13 cellular contexts compared by ENCODE assay signal in the genomic region with DNA sequence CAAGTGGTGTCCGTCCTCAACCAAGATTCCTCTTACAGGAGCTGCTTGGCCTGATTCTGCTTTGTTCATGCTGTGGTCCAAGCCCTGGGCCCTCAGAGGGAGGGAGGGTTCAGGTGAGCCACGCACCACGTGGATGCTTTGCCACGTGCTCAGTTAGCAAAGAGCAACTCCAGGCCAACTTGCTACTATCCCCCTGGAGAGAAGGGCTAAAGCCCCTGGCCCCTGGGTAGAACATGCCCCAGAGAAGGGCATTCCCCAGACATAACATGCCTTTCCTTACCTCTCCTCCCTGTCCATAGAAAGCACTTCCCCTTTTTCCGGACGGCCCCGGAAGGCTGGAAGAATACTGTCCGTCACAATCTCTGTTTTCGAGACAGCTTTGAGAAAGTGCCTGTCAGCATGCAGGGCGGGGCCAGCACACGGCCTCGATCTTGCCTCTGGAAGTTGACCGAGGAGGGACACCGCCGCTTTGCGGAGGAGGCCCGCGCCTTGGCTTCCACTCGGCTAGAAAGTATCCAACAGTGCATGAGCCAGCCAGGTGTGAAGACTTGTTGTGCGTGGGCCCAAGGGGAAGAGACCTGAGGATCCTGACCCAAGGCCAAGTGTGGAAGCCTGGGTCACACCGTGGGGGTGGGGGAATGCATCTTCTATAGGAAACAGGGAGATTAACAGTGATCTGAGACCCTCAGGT. TPM values are rescaled to one million over a fixed set of nuclear protein-coding genes. Genes with fewer than 3 reads are reported as not detected.
DNase-seq lines count a peak whose midpoint lies in the region; ATAC-seq and TF ChIP-seq lines count a peak whose summit lies in the region.
"Had no signal": no experiment of that assay in that cellular context is flagged by ENCODE, and none has a peak within 500 bp of the region (broad histone marks: within the 10 kb centered on the region; RNA-seq: fewer than 3 reads in every experiment).

No MANE protein-coding gene starts in this region.

- TF ChIP-seq CTCF in right atrium auricular region (IDR thresholded peaks at IDR 0.05), result no peak
- TF ChIP-seq CTCF in gastrocnemius medialis (IDR thresholded peaks at IDR 0.05 in 4 of 5, conservative IDR thresholded peaks at IDR 0.05 in 1 of 5), result no peak

- H3K4me1 ChIP-seq in right atrium auricular region (peaks cover 0 to 9% of the 10 kb centered on the region in 2 donors), gastrocnemius medialis (peaks cover 5 to 9% of the 10 kb centered on the region in 2 donors)

- TF ChIP-seq POLR2A in gastrocnemius medialis (IDR thresholded peaks at IDR 0.05), result no peak

- H3K27me3 ChIP-seq in right atrium auricular region (no peaks in the 10 kb centered on the region), gastrocnemius medialis (no peaks in the 10 kb centered on the region)

- ATAC-seq in gastrocnemius medialis, result no peak

- in situ Hi-C loops in gastrocnemius medialis (cut with MboI; ENCODE audit: low sequenced_read_pairs in 4 of 4), result no loop called here

- DNase-seq in right atrium auricular region (ENCODE audit: low spot score) (peak; percentile 67), gastrocnemius medialis (peak; percentile 6 to 34), foreskin melanocyte (no peak), D341Med (ENCODE audit: low spot score) (no peak), NCI-H2029 treated with DMSO at 0.1 percent for 48 hours (lab: John Stamatoyannopoulos, UW) (no peak)
- DNase-seq: activated naive CD4-positive, alpha-beta T cell; DND-41; NCI-H526; stimulated activated CD4-positive, alpha-beta T cell treated with anti-CD3 and anti-CD28 coated beads, Interleukin-1b, Interleukin-23, amount 100 ng/mL, for 48 hours; WERI-Rb-1 had no signal

- intact Hi-C loops in gastrocnemius medialis (cut with DNase I; ENCODE audit: low total_unique reads), result no loop called here

- H3K27ac ChIP-seq in right atrium auricular region, result no peak overlapping the region
- no peak overlapping the region for H3K27ac ChIP-seq in gastrocnemius medialis
- H3K27ac ChIP-seq: tibial nerve, WERI-Rb-1 had no signal

- H3K9me3 ChIP-seq in right atrium auricular region, result no peaks in the 10 kb centered on the region
- no peaks in the 10 kb centered on the region for H3K9me3 ChIP-seq in gastrocnemius medialis
- H3K9me3 ChIP-seq: tibial nerve had no signal

- H3K36me3 ChIP-seq in right atrium auricular region (no peaks in the 10 kb centered on the region), gastrocnemius medialis (no peaks in the 10 kb centered on the region)
- H3K36me3 ChIP-seq: tibial nerve, WERI-Rb-1 had no signal

- peak overlapping the region in 1 of 2 donors; percentile 18 for H3K4me3 ChIP-seq in right atrium auricular region
- H3K4me3 ChIP-seq in gastrocnemius medialis, result no peak overlapping the region

TF ChIP-seq in PFSK-1, 5 proteins besides CTCF, POLR2A, EP300 and RAD21:
- TF ChIP-seq TAF1 (IDR thresholded peaks at IDR 0.05; ENCODE audit: borderline replicate concordance, insufficient read depth, low read length), result 0 out of 2 replicates have a peak, but pooled peaks have one; percentile 26
- TF ChIP-seq POLR2AphosphoS5 (IDR thresholded peaks at IDR 0.05; ENCODE audit: low read depth, low read length), result peak; percentile 53; the same call in 1 of the 2 replicates
- TF ChIP-seq, protein P1, sequence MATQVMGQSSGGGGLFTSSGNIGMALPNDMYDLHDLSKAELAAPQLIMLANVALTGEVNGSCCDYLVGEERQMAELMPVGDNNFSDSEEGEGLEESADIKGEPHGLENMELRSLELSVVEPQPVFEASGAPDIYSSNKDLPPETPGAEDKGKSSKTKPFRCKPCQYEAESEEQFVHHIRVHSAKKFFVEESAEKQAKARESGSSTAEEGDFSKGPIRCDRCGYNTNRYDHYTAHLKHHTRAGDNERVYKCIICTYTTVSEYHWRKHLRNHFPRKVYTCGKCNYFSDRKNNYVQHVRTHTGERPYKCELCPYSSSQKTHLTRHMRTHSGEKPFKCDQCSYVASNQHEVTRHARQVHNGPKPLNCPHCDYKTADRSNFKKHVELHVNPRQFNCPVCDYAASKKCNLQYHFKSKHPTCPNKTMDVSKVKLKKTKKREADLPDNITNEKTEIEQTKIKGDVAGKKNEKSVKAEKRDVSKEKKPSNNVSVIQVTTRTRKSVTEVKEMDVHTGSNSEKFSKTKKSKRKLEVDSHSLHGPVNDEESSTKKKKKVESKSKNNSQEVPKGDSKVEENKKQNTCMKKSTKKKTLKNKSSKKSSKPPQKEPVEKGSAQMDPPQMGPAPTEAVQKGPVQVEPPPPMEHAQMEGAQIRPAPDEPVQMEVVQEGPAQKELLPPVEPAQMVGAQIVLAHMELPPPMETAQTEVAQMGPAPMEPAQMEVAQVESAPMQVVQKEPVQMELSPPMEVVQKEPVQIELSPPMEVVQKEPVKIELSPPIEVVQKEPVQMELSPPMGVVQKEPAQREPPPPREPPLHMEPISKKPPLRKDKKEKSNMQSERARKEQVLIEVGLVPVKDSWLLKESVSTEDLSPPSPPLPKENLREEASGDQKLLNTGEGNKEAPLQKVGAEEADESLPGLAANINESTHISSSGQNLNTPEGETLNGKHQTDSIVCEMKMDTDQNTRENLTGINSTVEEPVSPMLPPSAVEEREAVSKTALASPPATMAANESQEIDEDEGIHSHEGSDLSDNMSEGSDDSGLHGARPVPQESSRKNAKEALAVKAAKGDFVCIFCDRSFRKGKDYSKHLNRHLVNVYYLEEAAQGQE (IDR thresholded peaks at IDR 0.05; ENCODE audit: insufficient read depth in 1 of 2, low read depth in 2 of 2, low read length in 2 of 2), result 0 out of 4 replicates have a peak, but pooled peaks of 1 of the 2 experiments have one; percentile 26
- no peak for TF ChIP-seq SIN3A (IDR thresholded peaks at IDR 0.05; ENCODE audit: borderline replicate concordance, insufficient read depth, low read length)
TF ChIP-seq in PFSK-1: peak in this region for 3.

RNA-seq across cellular contexts. Expression of a gene that starts 8.8 kb away (rescaled TPM):
- polyA plus RNA-seq in PFSK-1 (2012; ENCODE audit: insufficient read length, low read depth), result not detected
- total RNA-seq in right atrium auricular region, result not detected
- total RNA-seq in gastrocnemius medialis, result not detected
- total RNA-seq: mesothelial cell of epicardium, tibial nerve had no signal

RNA-seq across cellular contexts. Expression of a gene that starts 17.6 kb away (rescaled TPM):
- 4.8 TPM for polyA plus RNA-seq in PFSK-1 (2012; ENCODE audit: insufficient read length, low read depth)
- total RNA-seq in right atrium auricular region (10 to 100 TPM in 1 of 2 donors, 1 to 10 TPM in 1; 8.7 to 11.9 TPM), gastrocnemius medialis (10 to 100 TPM in 3 of 4 donors, 1 to 10 TPM in 1; 7.4 to 36.4 (median 16.1) TPM)

RNA-seq across cellular contexts. Expression of a gene that starts 24.2 kb away (rescaled TPM):
- polyA plus RNA-seq in PFSK-1 (2012; ENCODE audit: insufficient read length, low read depth), result not detected
- not detected for total RNA-seq in right atrium auricular region
- total RNA-seq in gastrocnemius medialis, result not detected
- total RNA-seq: tibial nerve had no signal

RNA-seq across cellular contexts. Expression of a gene that starts 37.8 kb away (rescaled TPM):
- 1,270 TPM for polyA plus RNA-seq in PFSK-1 (2012; ENCODE audit: insufficient read length, low read depth)
- total RNA-seq in right atrium auricular region, result 1,000 to 10,000 TPM in 1 of 2 donors, 100 to 1,000 TPM in 1; 812 to 1,966 TPM
- total RNA-seq in gastrocnemius medialis, result 1,000 to 10,000 TPM; 1,700 to 2,567 (median 1,849) TPM

RNA-seq across cellular contexts. Expression of a gene that starts 38.2 kb away (rescaled TPM):
- 58.4 TPM for polyA plus RNA-seq in PFSK-1 (2012; ENCODE audit: insufficient read length, low read depth)
- total RNA-seq in right atrium auricular region, result 10 to 100 TPM; 26.1 to 37.2 TPM
- total RNA-seq in gastrocnemius medialis, result 10 to 100 TPM; 43.0 to 82.8 (median 66.9) TPM

Comparison
In these comparisons a context has a peak if more than half of its experiments do, and no peak if none do; other contexts are left out.
1. DNase-seq: peak in right atrium auricular region (single experiment) and gastrocnemius medialis (2 of 2); none in foreskin melanocyte (single experiment), D341Med (single experiment) and NCI-H2029 treated with DMSO at 0.1 percent for 48 hours (single experiment).